In the genomic region with DNA sequence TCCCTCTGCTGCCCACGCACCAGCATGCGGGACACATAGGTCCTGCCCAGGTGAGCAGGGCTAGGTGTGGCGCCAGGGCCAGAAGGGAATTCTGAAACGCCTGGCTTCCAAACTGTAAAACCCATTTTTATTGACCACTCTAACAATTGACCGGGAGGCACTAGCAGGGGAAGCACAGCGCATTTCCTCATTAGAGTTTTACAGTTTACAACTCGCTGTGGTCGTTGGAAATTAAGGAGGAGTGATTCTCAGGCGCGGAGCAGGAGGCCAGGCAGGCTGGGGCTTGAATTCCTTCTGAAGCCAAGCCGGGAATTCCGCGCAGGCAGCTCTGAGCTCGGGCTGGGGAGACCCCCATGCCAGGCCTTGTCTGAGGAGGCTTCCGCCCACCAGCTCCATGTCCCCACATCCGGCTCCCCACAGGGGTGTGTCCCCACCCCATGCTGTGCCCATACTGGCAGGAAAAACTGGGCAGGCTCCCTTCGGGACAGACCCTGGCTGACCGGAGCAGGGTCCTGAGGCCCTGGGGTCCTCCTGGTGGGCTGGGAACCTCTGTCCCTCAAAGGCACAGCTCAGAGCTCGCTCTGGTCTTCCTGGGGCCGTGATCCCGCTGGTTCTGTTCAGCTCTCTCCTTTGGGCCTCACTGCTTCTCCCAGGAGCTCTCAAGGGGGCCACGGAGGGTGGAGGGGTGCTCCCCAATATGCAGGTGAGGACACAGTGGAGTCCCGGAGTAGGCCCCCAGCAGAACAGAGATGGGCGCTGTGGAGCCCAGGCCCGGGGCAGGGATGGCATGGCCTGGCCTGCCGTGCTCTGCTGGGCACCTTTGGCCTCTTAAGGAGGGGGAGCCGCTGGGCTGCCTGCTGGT, we compare ENCODE assay signal across 1 cellular context.
A peak's percentile ranks its signal among the peaks of the same experiment; 100 is the strongest.
TF ChIP-seq lines count a peak whose summit lies in the region.

No MANE protein-coding gene starts in this region.

TF ChIP-seq in HEK293, 187 proteins besides CTCF, POLR2A, EP300 and RAD21 (continued from another document and continues in another):
- no peak for TF ChIP-seq ZNF114 (tag by site-specific recombination; IDR thresholded peaks at IDR 0.05)
- no peak for TF ChIP-seq ZBTB21 (tag by site-specific recombination; IDR thresholded peaks at IDR 0.05)
- no peak for TF ChIP-seq ZNF223 (tag by site-specific recombination; IDR thresholded peaks at IDR 0.05)
- no peak for TF ChIP-seq SP3 (tag by site-specific recombination; IDR thresholded peaks at IDR 0.05)
- no peak for TF ChIP-seq FEZF1 (tag by site-specific recombination; IDR thresholded peaks at IDR 0.05)
- TF ChIP-seq ZNF274 (IDR thresholded peaks at IDR 0.05; ENCODE audit: low read length) = no peak
- TF ChIP-seq ZNF274 (tag by site-specific recombination; IDR thresholded peaks at IDR 0.05; ENCODE audit: borderline replicate concordance) = no peak
- no peak for TF ChIP-seq ZNF530 (tag by site-specific recombination; IDR thresholded peaks at IDR 0.05; ENCODE audit: low read depth)
- TF ChIP-seq, protein P1, sequence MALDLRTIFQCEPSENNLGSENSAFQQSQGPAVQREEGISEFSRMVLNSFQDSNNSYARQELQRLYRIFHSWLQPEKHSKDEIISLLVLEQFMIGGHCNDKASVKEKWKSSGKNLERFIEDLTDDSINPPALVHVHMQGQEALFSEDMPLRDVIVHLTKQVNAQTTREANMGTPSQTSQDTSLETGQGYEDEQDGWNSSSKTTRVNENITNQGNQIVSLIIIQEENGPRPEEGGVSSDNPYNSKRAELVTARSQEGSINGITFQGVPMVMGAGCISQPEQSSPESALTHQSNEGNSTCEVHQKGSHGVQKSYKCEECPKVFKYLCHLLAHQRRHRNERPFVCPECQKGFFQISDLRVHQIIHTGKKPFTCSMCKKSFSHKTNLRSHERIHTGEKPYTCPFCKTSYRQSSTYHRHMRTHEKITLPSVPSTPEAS (tag by site-specific recombination; IDR thresholded peaks at IDR 0.05) = no peak
- no peak for TF ChIP-seq ZNF302 (tag by site-specific recombination; IDR thresholded peaks at IDR 0.05; ENCODE audit: low read depth)
- peak; percentile 81; the same call in 1 of the 2 replicates for TF ChIP-seq ZNF341 (tag by site-specific recombination; IDR thresholded peaks at IDR 0.05; ENCODE audit: low read depth)
- TF ChIP-seq, protein P2, sequence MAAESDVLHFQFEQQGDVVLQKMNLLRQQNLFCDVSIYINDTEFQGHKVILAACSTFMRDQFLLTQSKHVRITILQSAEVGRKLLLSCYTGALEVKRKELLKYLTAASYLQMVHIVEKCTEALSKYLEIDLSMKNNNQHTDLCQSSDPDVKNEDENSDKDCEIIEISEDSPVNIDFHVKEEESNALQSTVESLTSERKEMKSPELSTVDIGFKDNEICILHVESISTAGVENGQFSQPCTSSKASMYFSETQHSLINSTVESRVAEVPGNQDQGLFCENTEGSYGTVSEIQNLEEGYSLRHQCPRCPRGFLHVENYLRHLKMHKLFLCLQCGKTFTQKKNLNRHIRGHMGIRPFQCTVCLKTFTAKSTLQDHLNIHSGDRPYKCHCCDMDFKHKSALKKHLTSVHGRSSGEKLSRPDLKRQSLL (tag by site-specific recombination; IDR thresholded peaks at IDR 0.05) = peak; percentile 96
- TF ChIP-seq BCL11A (tag by site-specific recombination; IDR thresholded peaks at IDR 0.05; ENCODE audit: low read depth) = peak; percentile 83
- no peak for TF ChIP-seq ZNF585B (tag by site-specific recombination; IDR thresholded peaks at IDR 0.05)
- TF ChIP-seq ZNF248 (tag by site-specific recombination; IDR thresholded peaks at IDR 0.05) = no peak
- TF ChIP-seq ZNF37A (tag by site-specific recombination; IDR thresholded peaks at IDR 0.05) = no peak
- TF ChIP-seq ZNF157 (tag by site-specific recombination; IDR thresholded peaks at IDR 0.05) = no peak
- TF ChIP-seq ZBTB17 (tag by site-specific recombination; IDR thresholded peaks at IDR 0.05) = peak; percentile 45
- TF ChIP-seq ZNF76 (tag by site-specific recombination; IDR thresholded peaks at IDR 0.05; ENCODE audit: borderline replicate concordance, low read depth) = no peak
- TF ChIP-seq ZNF311 (tag by site-specific recombination; IDR thresholded peaks at IDR 0.05; ENCODE audit: borderline replicate concordance) = no peak
- TF ChIP-seq ZFHX2 (tag by site-specific recombination; conservative IDR thresholded peaks at IDR 0.05) = peak; percentile 64
- TF ChIP-seq ZNF660 (tag by site-specific recombination; IDR thresholded peaks at IDR 0.05) = 0 out of 2 replicates have a peak, but pooled peaks have one; percentile 17
- peak; percentile 44 for TF ChIP-seq GLIS1 (tag by site-specific recombination; IDR thresholded peaks at IDR 0.05)
- no peak for TF ChIP-seq ZNF558 (tag by site-specific recombination; IDR thresholded peaks at IDR 0.05)
- no peak for TF ChIP-seq ZNF791 (tag by site-specific recombination; IDR thresholded peaks at IDR 0.05)
- TF ChIP-seq, protein P3, sequence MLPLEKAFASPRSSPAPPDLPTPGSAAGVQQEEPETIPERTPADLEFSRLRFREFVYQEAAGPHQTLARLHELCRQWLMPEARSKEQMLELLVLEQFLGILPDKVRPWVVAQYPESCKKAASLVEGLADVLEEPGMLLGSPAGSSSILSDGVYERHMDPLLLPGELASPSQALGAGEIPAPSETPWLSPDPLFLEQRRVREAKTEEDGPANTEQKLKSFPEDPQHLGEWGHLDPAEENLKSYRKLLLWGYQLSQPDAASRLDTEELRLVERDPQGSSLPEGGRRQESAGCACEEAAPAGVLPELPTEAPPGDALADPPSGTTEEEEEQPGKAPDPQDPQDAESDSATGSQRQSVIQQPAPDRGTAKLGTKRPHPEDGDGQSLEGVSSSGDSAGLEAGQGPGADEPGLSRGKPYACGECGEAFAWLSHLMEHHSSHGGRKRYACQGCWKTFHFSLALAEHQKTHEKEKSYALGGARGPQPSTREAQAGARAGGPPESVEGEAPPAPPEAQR (tag by site-specific recombination; IDR thresholded peaks at IDR 0.05) = no peak
- TF ChIP-seq ZNF670 (tag by site-specific recombination; IDR thresholded peaks at IDR 0.05; ENCODE audit: low read depth) = no peak
- TF ChIP-seq, protein P4, sequence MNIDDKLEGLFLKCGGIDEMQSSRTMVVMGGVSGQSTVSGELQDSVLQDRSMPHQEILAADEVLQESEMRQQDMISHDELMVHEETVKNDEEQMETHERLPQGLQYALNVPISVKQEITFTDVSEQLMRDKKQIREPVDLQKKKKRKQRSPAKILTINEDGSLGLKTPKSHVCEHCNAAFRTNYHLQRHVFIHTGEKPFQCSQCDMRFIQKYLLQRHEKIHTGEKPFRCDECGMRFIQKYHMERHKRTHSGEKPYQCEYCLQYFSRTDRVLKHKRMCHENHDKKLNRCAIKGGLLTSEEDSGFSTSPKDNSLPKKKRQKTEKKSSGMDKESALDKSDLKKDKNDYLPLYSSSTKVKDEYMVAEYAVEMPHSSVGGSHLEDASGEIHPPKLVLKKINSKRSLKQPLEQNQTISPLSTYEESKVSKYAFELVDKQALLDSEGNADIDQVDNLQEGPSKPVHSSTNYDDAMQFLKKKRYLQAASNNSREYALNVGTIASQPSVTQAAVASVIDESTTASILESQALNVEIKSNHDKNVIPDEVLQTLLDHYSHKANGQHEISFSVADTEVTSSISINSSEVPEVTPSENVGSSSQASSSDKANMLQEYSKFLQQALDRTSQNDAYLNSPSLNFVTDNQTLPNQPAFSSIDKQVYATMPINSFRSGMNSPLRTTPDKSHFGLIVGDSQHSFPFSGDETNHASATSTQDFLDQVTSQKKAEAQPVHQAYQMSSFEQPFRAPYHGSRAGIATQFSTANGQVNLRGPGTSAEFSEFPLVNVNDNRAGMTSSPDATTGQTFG (tag by site-specific recombination; IDR thresholded peaks at IDR 0.05; ENCODE audit: borderline replicate concordance) = no peak
- no peak for TF ChIP-seq ZFP41 (tag by site-specific recombination; IDR thresholded peaks at IDR 0.05; ENCODE audit: borderline replicate concordance)
- no peak for TF ChIP-seq ZSCAN16 (tag by site-specific recombination; IDR thresholded peaks at IDR 0.05)
- no peak for TF ChIP-seq ZNF548 (tag by site-specific recombination; IDR thresholded peaks at IDR 0.05)
- no peak for TF ChIP-seq ZNF747 (tag by site-specific recombination; IDR thresholded peaks at IDR 0.05)
- TF ChIP-seq ZNF48 (tag by site-specific recombination; IDR thresholded peaks at IDR 0.05) = no peak
- TF ChIP-seq ZEB2 (tag by site-specific recombination; IDR thresholded peaks at IDR 0.05) = peak; percentile 52; the same call in 1 of the 2 replicates
- TF ChIP-seq ZBTB48 (tag by site-specific recombination; IDR thresholded peaks at IDR 0.05) = no peak
- no peak for TF ChIP-seq ZNF175 (tag by site-specific recombination; IDR thresholded peaks at IDR 0.05)
- TF ChIP-seq, protein P5, sequence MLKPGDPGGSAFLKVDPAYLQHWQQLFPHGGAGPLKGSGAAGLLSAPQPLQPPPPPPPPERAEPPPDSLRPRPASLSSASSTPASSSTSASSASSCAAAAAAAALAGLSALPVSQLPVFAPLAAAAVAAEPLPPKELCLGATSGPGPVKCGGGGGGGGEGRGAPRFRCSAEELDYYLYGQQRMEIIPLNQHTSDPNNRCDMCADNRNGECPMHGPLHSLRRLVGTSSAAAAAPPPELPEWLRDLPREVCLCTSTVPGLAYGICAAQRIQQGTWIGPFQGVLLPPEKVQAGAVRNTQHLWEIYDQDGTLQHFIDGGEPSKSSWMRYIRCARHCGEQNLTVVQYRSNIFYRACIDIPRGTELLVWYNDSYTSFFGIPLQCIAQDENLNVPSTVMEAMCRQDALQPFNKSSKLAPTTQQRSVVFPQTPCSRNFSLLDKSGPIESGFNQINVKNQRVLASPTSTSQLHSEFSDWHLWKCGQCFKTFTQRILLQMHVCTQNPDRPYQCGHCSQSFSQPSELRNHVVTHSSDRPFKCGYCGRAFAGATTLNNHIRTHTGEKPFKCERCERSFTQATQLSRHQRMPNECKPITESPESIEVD (tag by site-specific recombination; IDR thresholded peaks at IDR 0.05) = peak; percentile 98
- TF ChIP-seq ZBTB20 (tag by site-specific recombination; IDR thresholded peaks at IDR 0.05) = peak; percentile 53; the same call in 1 of the 2 replicates
- TF ChIP-seq EGR2 (tag by site-specific recombination; IDR thresholded peaks at IDR 0.05; ENCODE audit: low read depth) = no peak
- TF ChIP-seq KLF1 (tag by site-specific recombination; IDR thresholded peaks at IDR 0.05) = peak; percentile 62
- TF ChIP-seq, protein P6, sequence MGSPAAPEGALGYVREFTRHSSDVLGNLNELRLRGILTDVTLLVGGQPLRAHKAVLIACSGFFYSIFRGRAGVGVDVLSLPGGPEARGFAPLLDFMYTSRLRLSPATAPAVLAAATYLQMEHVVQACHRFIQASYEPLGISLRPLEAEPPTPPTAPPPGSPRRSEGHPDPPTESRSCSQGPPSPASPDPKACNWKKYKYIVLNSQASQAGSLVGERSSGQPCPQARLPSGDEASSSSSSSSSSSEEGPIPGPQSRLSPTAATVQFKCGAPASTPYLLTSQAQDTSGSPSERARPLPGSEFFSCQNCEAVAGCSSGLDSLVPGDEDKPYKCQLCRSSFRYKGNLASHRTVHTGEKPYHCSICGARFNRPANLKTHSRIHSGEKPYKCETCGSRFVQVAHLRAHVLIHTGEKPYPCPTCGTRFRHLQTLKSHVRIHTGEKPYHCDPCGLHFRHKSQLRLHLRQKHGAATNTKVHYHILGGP (tag by site-specific recombination; IDR thresholded peaks at IDR 0.05) = no peak
- TF ChIP-seq ZNF510 (tag by site-specific recombination; IDR thresholded peaks at IDR 0.05; ENCODE audit: insufficient replicate concordance) = no peak
- peak; percentile 73; the same call in 1 of the 2 replicates for TF ChIP-seq KLF10 (tag by site-specific recombination; IDR thresholded peaks at IDR 0.05)
- TF ChIP-seq, protein P7, sequence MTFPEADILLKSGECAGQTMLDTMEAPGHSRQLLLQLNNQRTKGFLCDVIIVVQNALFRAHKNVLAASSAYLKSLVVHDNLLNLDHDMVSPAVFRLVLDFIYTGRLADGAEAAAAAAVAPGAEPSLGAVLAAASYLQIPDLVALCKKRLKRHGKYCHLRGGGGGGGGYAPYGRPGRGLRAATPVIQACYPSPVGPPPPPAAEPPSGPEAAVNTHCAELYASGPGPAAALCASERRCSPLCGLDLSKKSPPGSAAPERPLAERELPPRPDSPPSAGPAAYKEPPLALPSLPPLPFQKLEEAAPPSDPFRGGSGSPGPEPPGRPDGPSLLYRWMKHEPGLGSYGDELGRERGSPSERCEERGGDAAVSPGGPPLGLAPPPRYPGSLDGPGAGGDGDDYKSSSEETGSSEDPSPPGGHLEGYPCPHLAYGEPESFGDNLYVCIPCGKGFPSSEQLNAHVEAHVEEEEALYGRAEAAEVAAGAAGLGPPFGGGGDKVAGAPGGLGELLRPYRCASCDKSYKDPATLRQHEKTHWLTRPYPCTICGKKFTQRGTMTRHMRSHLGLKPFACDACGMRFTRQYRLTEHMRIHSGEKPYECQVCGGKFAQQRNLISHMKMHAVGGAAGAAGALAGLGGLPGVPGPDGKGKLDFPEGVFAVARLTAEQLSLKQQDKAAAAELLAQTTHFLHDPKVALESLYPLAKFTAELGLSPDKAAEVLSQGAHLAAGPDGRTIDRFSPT (tag by site-specific recombination; IDR thresholded peaks at IDR 0.05) = 0 out of 2 replicates have a peak, but pooled peaks have one; percentile 56
- no peak for TF ChIP-seq ZNF266 (tag by site-specific recombination; IDR thresholded peaks at IDR 0.05; ENCODE audit: low read depth)
- TF ChIP-seq, protein P8, sequence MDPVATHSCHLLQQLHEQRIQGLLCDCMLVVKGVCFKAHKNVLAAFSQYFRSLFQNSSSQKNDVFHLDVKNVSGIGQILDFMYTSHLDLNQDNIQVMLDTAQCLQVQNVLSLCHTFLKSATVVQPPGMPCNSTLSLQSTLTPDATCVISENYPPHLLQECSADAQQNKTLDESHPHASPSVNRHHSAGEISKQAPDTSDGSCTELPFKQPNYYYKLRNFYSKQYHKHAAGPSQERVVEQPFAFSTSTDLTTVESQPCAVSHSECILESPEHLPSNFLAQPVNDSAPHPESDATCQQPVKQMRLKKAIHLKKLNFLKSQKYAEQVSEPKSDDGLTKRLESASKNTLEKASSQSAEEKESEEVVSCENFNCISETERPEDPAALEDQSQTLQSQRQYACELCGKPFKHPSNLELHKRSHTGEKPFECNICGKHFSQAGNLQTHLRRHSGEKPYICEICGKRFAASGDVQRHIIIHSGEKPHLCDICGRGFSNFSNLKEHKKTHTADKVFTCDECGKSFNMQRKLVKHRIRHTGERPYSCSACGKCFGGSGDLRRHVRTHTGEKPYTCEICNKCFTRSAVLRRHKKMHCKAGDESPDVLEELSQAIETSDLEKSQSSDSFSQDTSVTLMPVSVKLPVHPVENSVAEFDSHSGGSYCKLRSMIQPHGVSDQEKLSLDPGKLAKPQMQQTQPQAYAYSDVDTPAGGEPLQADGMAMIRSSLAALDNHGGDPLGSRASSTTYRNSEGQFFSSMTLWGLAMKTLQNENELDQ (tag by site-specific recombination; IDR thresholded peaks at IDR 0.05; ENCODE audit: low read depth) = no peak
- no peak for TF ChIP-seq ZNF768 (tag by site-specific recombination; IDR thresholded peaks at IDR 0.05)
- no peak for TF ChIP-seq MEIS1 (CRISPR knock-in tag; IDR thresholded peaks at IDR 0.05; ENCODE audit: borderline replicate concordance)
- TF ChIP-seq, protein P9, sequence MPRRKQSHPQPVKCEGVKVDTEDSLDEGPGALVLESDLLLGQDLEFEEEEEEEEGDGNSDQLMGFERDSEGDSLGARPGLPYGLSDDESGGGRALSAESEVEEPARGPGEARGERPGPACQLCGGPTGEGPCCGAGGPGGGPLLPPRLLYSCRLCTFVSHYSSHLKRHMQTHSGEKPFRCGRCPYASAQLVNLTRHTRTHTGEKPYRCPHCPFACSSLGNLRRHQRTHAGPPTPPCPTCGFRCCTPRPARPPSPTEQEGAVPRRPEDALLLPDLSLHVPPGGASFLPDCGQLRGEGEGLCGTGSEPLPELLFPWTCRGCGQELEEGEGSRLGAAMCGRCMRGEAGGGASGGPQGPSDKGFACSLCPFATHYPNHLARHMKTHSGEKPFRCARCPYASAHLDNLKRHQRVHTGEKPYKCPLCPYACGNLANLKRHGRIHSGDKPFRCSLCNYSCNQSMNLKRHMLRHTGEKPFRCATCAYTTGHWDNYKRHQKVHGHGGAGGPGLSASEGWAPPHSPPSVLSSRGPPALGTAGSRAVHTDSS (tag by site-specific recombination; IDR thresholded peaks at IDR 0.05) = no peak
